Comparison of ENCODE assay signal across 22 cellular contexts in genomic region chr5:52774005-52774410, GRCh38. TPM values are rescaled to one million over a fixed set of nuclear protein-coding genes. Genes with fewer than 3 reads are reported as not detected.
DNase-seq lines count a peak whose midpoint lies in the region; ATAC-seq, FAIRE-seq and TF ChIP-seq lines count a peak whose summit lies in the region.
"Had no signal": no experiment of that assay in that cellular context is flagged by ENCODE, and none has a peak within 500 bp of the region (broad histone marks: within the 10 kb centered on the region; RNA-seq: fewer than 3 reads in every experiment).

No MANE protein-coding gene starts in this region.

- H3K79me2 ChIP-seq in H1 (ENCODE audit: control insufficient read depth in 1 of 2, insufficient read depth in 2 of 2, low read length in 2 of 2) (no peaks in the 10 kb centered on the region), Karpas-422 (ENCODE audit: low read length) (no peaks in the 10 kb centered on the region)

- no peak overlapping the region for H3K4ac ChIP-seq in H1 (replicated peaks; ENCODE audit: insufficient read length, low read depth, low read length)

- no peak overlapping the region for H2BK20ac ChIP-seq in H1 (ENCODE audit: low read length)

- peak; percentile 72 for FAIRE-seq in H1 (lab: Jason Lieb, UNC)
- FAIRE-seq: A549 had no signal

- no peak overlapping the region for H3K56ac ChIP-seq in H1 (replicated peaks; ENCODE audit: insufficient read length, low read depth, low read length)

- H3K4me2 ChIP-seq in H1 (ENCODE audit: insufficient read depth in 1 of 2, low read depth in 2 of 2, low read length in 2 of 2) (peak overlapping the region in 1 of 2 experiments; percentile 17; a peak in 2 of 4 replicates), Karpas-422 (ENCODE audit: low read depth, low read length, poor library complexity, severe bottlenecking) (no peak overlapping the region)
- H3K4me2 ChIP-seq: A549 had no signal

- no peaks in the 10 kb centered on the region for H3K27me3 Mint-ChIP-seq in activated CD4-positive, alpha-beta T cell treated with anti-CD3 and anti-CD28 coated beads, Interleukin-2, amount 10 ng/mL, durations not matched to agents 24 days and 14 days
- H3K27me3 Mint-ChIP-seq: activated naive CD4-positive, alpha-beta T cell treated with anti-CD3 and anti-CD28 coated beads, Interleukin-2, amount 10 ng/mL, durations not matched to agents 7 days and 5 days had no signal

- H4K20me1 ChIP-seq in H1 (replicated peaks in 1 of 2; ENCODE audit: control insufficient read depth in 1 of 2, insufficient read depth in 2 of 2, low read length in 2 of 2) (no peaks in the 10 kb centered on the region), Karpas-422 (ENCODE audit: insufficient read depth, low read depth, low read length) (no peaks in the 10 kb centered on the region)

- H3K18ac ChIP-seq in H1 (ENCODE audit: extremely low read depth, low read length), result no peak overlapping the region

- H3K27ac Mint-ChIP-seq in activated CD4-positive, alpha-beta T cell treated with anti-CD3 and anti-CD28 coated beads, Interleukin-2, amount 10 ng/mL, durations not matched to agents 24 days and 14 days, result no peak overlapping the region
- H3K27ac Mint-ChIP-seq: activated naive CD4-positive, alpha-beta T cell treated with anti-CD3 and anti-CD28 coated beads, Interleukin-2, amount 10 ng/mL, durations not matched to agents 7 days and 5 days; IgD-negative memory B cell; stimulated activated naive B cell treated with anti-CD40 and anti-IgM and Interleukin-4, amounts not matched to agents 10 μg/mL and 1 μg/mL and 100 μg/mL, for 72 hours had no signal

- intact Hi-C loops in activated CD4-positive, alpha-beta T cell treated with anti-CD3 and anti-CD28 coated beads, Interleukin-2, amount 10 ng/mL, durations not matched to agents 24 days and 14 days (cut with micrococcal nuclease), result loop anchor here (10.0 kb wide), 2 partner anchors 231 to 311 kb away; no protein-coding TSS in a partner anchor

- no peak overlapping the region for H4K8ac ChIP-seq in H1 (ENCODE audit: extremely low read depth, insufficient read depth, low read length)

- H3K79me1 ChIP-seq in H1 (ENCODE audit: low read depth, low read length), result no peaks in the 10 kb centered on the region

- TF ChIP-seq EP300 in H1 (IDR thresholded peaks at IDR 0.05; ENCODE audit: borderline replicate concordance in 1 of 2, low read depth in 2 of 2, low read length in 2 of 2), result no peak

- H2BK120ac ChIP-seq in H1 (replicated peaks; ENCODE audit: low read depth, low read length), result no peak overlapping the region

- H2BK5ac ChIP-seq in H1 (ENCODE audit: low read depth, low read length), result no peak overlapping the region

- 33% methylated on average over 5 of the region's 5 CpGs; no CpG with 5 or more reads in 1 of the 2 experiments for WGBS in H1 (ENCODE audit: extremely low coverage in 1 of 2, insufficient coverage in 1 of 2, insufficient read length in 1 of 2, insufficient replicate concordance in 2 of 2, low coverage in 1 of 2, low lambda C conversion rate in 2 of 2, missing lambda C conversion rate in 1 of 2), 2 experiments

- H3K9ac ChIP-seq in H1 (replicated peaks in 1 of 4; ENCODE audit: extremely low read depth in 1 of 4, low read depth in 3 of 4, low read length in 3 of 4), result no peak overlapping the region
- no peak overlapping the region for H3K9ac ChIP-seq in Karpas-422 (ENCODE audit: low read length)

- H3K23me2 ChIP-seq in H1 (ENCODE audit: low read depth, low read length), result no peaks in the 10 kb centered on the region

- H3K23ac ChIP-seq in H1 (ENCODE audit: insufficient read length), result no peak overlapping the region

- no peak for ATAC-seq in GM21528 (IDR thresholded peaks at IDR 0.05; ENCODE audit: low FRiP score, unreplicated experiment)
- ATAC-seq: A549; stimulated activated naive B cell treated with anti-CD40 and anti-IgM and Interleukin-4, amounts not matched to agents 10 μg/mL and 1 μg/mL and 100 μg/mL, for 72 hours had no signal

- H3K4me1 Mint-ChIP-seq in activated CD4-positive, alpha-beta T cell treated with anti-CD3 and anti-CD28 coated beads, Interleukin-2, amount 10 ng/mL, durations not matched to agents 24 days and 14 days, result peaks cover 48% of the 10 kb centered on the region

- CTCF ChIA-PET in H1 (lab: Charles Lee; ENCODE audit: partially characterized antibody), result interaction anchor here (1.0 to 1.4 kb wide), 3 partner anchors 80 to 175 kb away, joined by 3 read pairs; no protein-coding TSS in a partner anchor

- peak; percentile 55 for DNase-seq in activated CD4-positive, alpha-beta T cell treated with anti-CD3 and anti-CD28 coated beads, Interleukin-2, amount 10 ng/mL, durations not matched to agents 24 days and 14 days
- DNase-seq in activated CD4-positive, alpha-beta T cell treated with anti-CD3 and anti-CD28 coated beads, Interleukin-2, amount 50 U/mL, for 4 hours, result no peak
- DNase-seq in NCI-H2227 treated with DMSO at 0.1 percent for 48 hours (lab: John Stamatoyannopoulos, UW), result peak; percentile 28
- no peak for DNase-seq in H1 (ENCODE audit: low read depth in 1 of 2, low spot score in 2 of 2)
- peak; percentile 13 for DNase-seq in retina
- no peak for DNase-seq in Karpas-422
- DNase-seq in NOMO-1 treated with DMSO at 0.1 percent for 48 hours (lab: John Stamatoyannopoulos, UW; ENCODE audit: unreplicated experiment), result no peak
- DNase-seq: activated naive CD4-positive, alpha-beta T cell treated with anti-CD3 and anti-CD28 coated beads, Interleukin-2, amount 10 ng/mL, durations not matched to agents 7 days and 5 days; brain microvascular endothelial cell; C1 segment of cervical spinal cord; DMS79; head of caudate nucleus; islet precursor cell; NCI-H2029 treated with DMSO at 0.1 percent for 48 hours; NCI-H774; ovary; Peyer's patch; stimulated activated CD4-positive, alpha-beta T cell treated with anti-CD3 and anti-CD28 coated beads, Interleukin-12 subunit alpha, Interleukin-12 subunit beta, amount 100 ng/mL, for 4 hours; stimulated activated naive B cell treated with anti-CD40 and anti-IgM and Interleukin-4, amounts not matched to agents 10 μg/mL and 1 μg/mL and 100 μg/mL, for 72 hours had no signal

- H3K4me3 Mint-ChIP-seq in activated CD4-positive, alpha-beta T cell treated with anti-CD3 and anti-CD28 coated beads, Interleukin-2, amount 10 ng/mL, durations not matched to agents 24 days and 14 days, result peak overlapping the region; percentile 48
- H3K4me3 Mint-ChIP-seq: activated naive CD4-positive, alpha-beta T cell treated with anti-CD3 and anti-CD28 coated beads, Interleukin-2, amount 10 ng/mL, durations not matched to agents 7 days and 5 days; IgD-negative memory B cell; stimulated activated naive B cell treated with anti-CD40 and anti-IgM and Interleukin-4, amounts not matched to agents 10 μg/mL and 1 μg/mL and 100 μg/mL, for 72 hours had no signal

- no peak overlapping the region for H3K27ac ChIP-seq in H1 (ENCODE audit: low read depth, low read length)
- H3K27ac ChIP-seq in Karpas-422 (ENCODE audit: low read length), result no peak overlapping the region
- H3K27ac ChIP-seq: A549, brain microvascular endothelial cell, ovary had no signal

- no peak for TF ChIP-seq POLR2A in H1 (IDR thresholded peaks at IDR 0.05; ENCODE audit: control extremely low read depth in 1 of 2, low read depth in 2 of 2, low read length in 2 of 2)

- H3K9me2 ChIP-seq in Karpas-422 (replicated peaks; ENCODE audit: insufficient read depth, low read length), result no peaks in the 10 kb centered on the region

- H2BK15ac ChIP-seq in H1 (ENCODE audit: low read length), result no peak overlapping the region

- no peak overlapping the region for H2AFZ ChIP-seq in H1 (ENCODE audit: low read length)
- H2AFZ ChIP-seq in Karpas-422 (ENCODE audit: low read length), result no peak overlapping the region

- no peak for TF ChIP-seq CTCF in H1 (IDR thresholded peaks at IDR 0.05; ENCODE audit: control extremely low read depth in 1 of 3, insufficient read depth in 1 of 3, low read depth in 1 of 3, low read length in 3 of 3)

- H3K27me3 ChIP-seq in H1 (replicated peaks in 1 of 4; ENCODE audit: control insufficient read depth in 3 of 4, extremely low read depth in 1 of 4, insufficient read depth in 3 of 4, low read length in 3 of 4), result no peaks in the 10 kb centered on the region
- no peaks in the 10 kb centered on the region for H3K27me3 ChIP-seq in Karpas-422 (ENCODE audit: low read length)
- H3K27me3 ChIP-seq: brain microvascular endothelial cell, ovary, Peyer's patch had no signal

- H3K9me3 ChIP-seq in H1 (ENCODE audit: insufficient read depth in 2 of 2, low read depth in 1 of 2, low read length in 1 of 2) (no peaks in the 10 kb centered on the region), Karpas-422 (ENCODE audit: low read length) (no peaks in the 10 kb centered on the region)
- H3K9me3 ChIP-seq: A549, ovary, Peyer's patch had no signal

- no peak overlapping the region for H4K5ac ChIP-seq in H1 (ENCODE audit: insufficient read length, low read depth, low read length)

- peaks cover 0 to 3% (median 0%) of the 10 kb centered on the region in 4 experiments; a peak in 1 of 7 replicates for H3K4me1 ChIP-seq in H1 (replicated peaks in 1 of 4; ENCODE audit: control insufficient read depth in 3 of 4, insufficient read depth in 4 of 4, low read length in 3 of 4)
- no peaks in the 10 kb centered on the region for H3K4me1 ChIP-seq in Karpas-422 (ENCODE audit: low read length)
- H3K4me1 ChIP-seq: A549, Peyer's patch had no signal

- H2BK12ac ChIP-seq in H1 (ENCODE audit: low read depth, low read length), result no peak overlapping the region

- H3K36me3 Mint-ChIP-seq in activated CD4-positive, alpha-beta T cell treated with anti-CD3 and anti-CD28 coated beads, Interleukin-2, amount 10 ng/mL, durations not matched to agents 24 days and 14 days (ENCODE audit: low read depth), result peaks cover 3% of the 10 kb centered on the region
- H3K36me3 Mint-ChIP-seq: IgD-negative memory B cell; stimulated activated naive B cell treated with anti-CD40 and anti-IgM and Interleukin-4, amounts not matched to agents 10 μg/mL and 1 μg/mL and 100 μg/mL, for 72 hours had no signal

- POLR2A ChIA-PET in H1 (lab: Charles Lee; ENCODE audit: partially characterized antibody), result no interaction called here

- no peaks in the 10 kb centered on the region for H3K36me3 ChIP-seq in H1 (ENCODE audit: control insufficient read depth in 2 of 4, insufficient read depth in 4 of 4, low read length in 3 of 4)
- H3K36me3 ChIP-seq in Karpas-422 (ENCODE audit: insufficient read depth, low read length), result no peaks in the 10 kb centered on the region
- H3K36me3 ChIP-seq: brain microvascular endothelial cell, ovary, Peyer's patch had no signal

- H3K4me3 ChIP-seq in H1 (ENCODE audit: extremely low read depth in 1 of 4, insufficient read depth in 2 of 4, low read depth in 3 of 4, low read length in 4 of 4), result no peak overlapping the region
- H3K4me3 ChIP-seq in Karpas-422 (ENCODE audit: low read length), result no peak overlapping the region
- H3K4me3 ChIP-seq: A549, ovary, Peyer's patch had no signal

- no peak overlapping the region for H2AK5ac ChIP-seq in H1 (ENCODE audit: low read depth, low read length)

- H4K91ac ChIP-seq in H1 (replicated peaks; ENCODE audit: insufficient read length, low read length), result no peak overlapping the region

- no peak for TF ChIP-seq RAD21 in H1 (IDR thresholded peaks at IDR 0.05 in 1 of 2, conservative IDR thresholded peaks at IDR 0.05 in 1 of 2; ENCODE audit: low read depth in 2 of 2, low read length in 2 of 2)

- no peak overlapping the region for H3K14ac ChIP-seq in H1 (ENCODE audit: insufficient read length)

- H3K9me3 Mint-ChIP-seq in activated CD4-positive, alpha-beta T cell treated with anti-CD3 and anti-CD28 coated beads, Interleukin-2, amount 10 ng/mL, durations not matched to agents 24 days and 14 days, result peaks cover 4% of the 10 kb centered on the region

RNA-seq across cellular contexts. Expression of gene ITGA1, which starts 13.7 kb away (rescaled TPM):
- total RNA-seq in activated CD4-positive, alpha-beta T cell treated with anti-CD3 and anti-CD28 coated beads, Interleukin-2, amount 10 ng/mL, durations not matched to agents 24 days and 14 days, result 1.6 and 2.2 TPM in 2 replicates
- 6.6 and 9.0 TPM in 2 replicates for total RNA-seq in H1 (2021; fragmentation: NEBNext Ultra II Directional; extraction: Animal tissue kit (Norgen Biotek cat#: 25700))
- 1.3 and 2.3 TPM in 2 replicates for polyA plus RNA-seq in H1 (2011; rRNA removed)
- polyA plus RNA-seq in H1 (2011; cell fraction: cytosol; rRNA removed), result 2.5 TPM
- polyA plus RNA-seq in H1 (2011; cell fraction: nucleus; rRNA removed), result 3.4 TPM
- 1.8 to 2.6 TPM (median 2.3 TPM) in 4 replicates for polyA plus RNA-seq in H1 (2012, experiment 1 of 2)
- polyA plus RNA-seq in H1 (2012, experiment 2 of 2), result 0.28 TPM
- polyA plus RNA-seq in H1 (2013, experiment 1 of 2), result 6.9 TPM
- 5.2 TPM for polyA plus RNA-seq in H1 (2013, experiment 2 of 2)
- 13.9 and 16.0 TPM in 2 replicates for polyA minus RNA-seq in H1 (2011; rRNA and poly(A)+ RNA removed)
- 3.6 TPM for polyA minus RNA-seq in H1 (2011; cell fraction: cytosol; rRNA and poly(A)+ RNA removed)
- polyA minus RNA-seq in H1 (2011; cell fraction: nucleus; rRNA and poly(A)+ RNA removed), result 21.2 TPM
- not detected in 2 replicates for total RNA-seq in Karpas-422 (2014; rRNA removed; shearing (Covaris generic); ENCODE audit: low replicate concordance)
- polyA plus RNA-seq: IgD-negative memory B cell had no signal

RNA-seq across cellular contexts. Expression of gene PELO, which starts 13.7 kb away (rescaled TPM):
- total RNA-seq in activated CD4-positive, alpha-beta T cell treated with anti-CD3 and anti-CD28 coated beads, Interleukin-2, amount 10 ng/mL, durations not matched to agents 24 days and 14 days, result 20.0 and 21.2 TPM in 2 replicates
- 17.0 and 18.5 TPM in 2 replicates for total RNA-seq in H1 (2021; fragmentation: NEBNext Ultra II Directional; extraction: Animal tissue kit (Norgen Biotek cat#: 25700))
- polyA plus RNA-seq in H1 (2011; rRNA removed), result 9.8 and 10.8 TPM in 2 replicates
- polyA plus RNA-seq in H1 (2011; cell fraction: cytosol; rRNA removed), result 11.8 TPM
- 10.9 TPM for polyA plus RNA-seq in H1 (2011; cell fraction: nucleus; rRNA removed)
- 11.1 to 12.4 TPM (median 12.3 TPM) in 4 replicates for polyA plus RNA-seq in H1 (2012, experiment 1 of 2)
- 6.5 TPM for polyA plus RNA-seq in H1 (2012, experiment 2 of 2)
- polyA plus RNA-seq in H1 (2013, experiment 1 of 2), result 9.1 TPM
- 8.4 TPM for polyA plus RNA-seq in H1 (2013, experiment 2 of 2)
- polyA minus RNA-seq in H1 (2011; rRNA and poly(A)+ RNA removed), result 17.5 and 18.0 TPM in 2 replicates
- 11.5 TPM for polyA minus RNA-seq in H1 (2011; cell fraction: cytosol; rRNA and poly(A)+ RNA removed)
- 20.0 TPM for polyA minus RNA-seq in H1 (2011; cell fraction: nucleus; rRNA and poly(A)+ RNA removed)
- 8.0 and 8.4 TPM in 2 replicates for total RNA-seq in Karpas-422 (2014; rRNA removed; shearing (Covaris generic); ENCODE audit: low replicate concordance)

Comparison
In these comparisons a context has a peak if more than half of its experiments do, and no peak if none do; other contexts are left out.
1. DNase-seq: peak in activated CD4-positive, alpha-beta T cell treated with anti-CD3 and anti-CD28 coated beads, Interleukin-2, amount 10 ng/mL, durations not matched to agents 24 days and 14 days (single experiment), NCI-H2227 treated with DMSO at 0.1 percent for 48 hours (single experiment) and retina (single experiment); none in activated CD4-positive, alpha-beta T cell treated with anti-CD3 and anti-CD28 coated beads, Interleukin-2, amount 50 U/mL, for 4 hours (0 of 2), H1 (0 of 2), Karpas-422 (single experiment) and NOMO-1 treated with DMSO at 0.1 percent for 48 hours (single experiment).